In genomic region chr5:159002201-159002600, GRCh38 we compare ENCODE assay signal across 16 cellular contexts.
"Had no signal": no experiment of that assay in that cellular context is flagged by ENCODE, and none has a peak within 500 bp of the region (broad histone marks: within the 10 kb centered on the region; RNA-seq: fewer than 3 reads in every experiment).

No MANE protein-coding gene starts in this region.

- H3K4me3 Mint-ChIP-seq: activated naive CD4-positive, alpha-beta T cell treated with anti-CD3 and anti-CD28 coated beads, Interleukin-2, amount 10 ng/mL, durations not matched to agents 7 days and 5 days; stimulated activated effector memory CD8-positive, alpha-beta T cell treated with anti-CD3 and anti-CD28 coated beads, Interleukin-12 subunit alpha, Interleukin-12 subunit beta, amount 100 ng/mL, for 72 hours; T-cell had no signal

- H3K36me3 ChIP-seq: adrenal gland, colonic mucosa, tibial nerve had no signal

- H3K27me3 ChIP-seq: adrenal gland, colonic mucosa, tibial nerve had no signal

- H3K9me3 ChIP-seq: adrenal gland, colonic mucosa, tibial nerve had no signal

- H3K36me3 Mint-ChIP-seq: activated naive CD4-positive, alpha-beta T cell treated with anti-CD3 and anti-CD28 coated beads, Interleukin-2, amount 10 ng/mL, durations not matched to agents 7 days and 5 days; stimulated activated effector memory CD8-positive, alpha-beta T cell treated with anti-CD3 and anti-CD28 coated beads, Interleukin-12 subunit alpha, Interleukin-12 subunit beta, amount 100 ng/mL, for 72 hours; T-cell had no signal

- H3K4me3 ChIP-seq: adrenal gland, colonic mucosa, lung, tibial nerve had no signal

- H3K4me1 ChIP-seq: colonic mucosa had no signal

- DNase-seq: activated CD4-positive, alpha-beta T cell treated with anti-CD3 and anti-CD28 coated beads for 1 hour; activated CD4-positive, alpha-beta T cell treated with anti-CD3 and anti-CD28 coated beads, Interleukin-2, amount 50 U/mL, for 48 hours; activated naive CD4-positive, alpha-beta T cell treated with anti-CD3 and anti-CD28 coated beads, Interleukin-2, amount 10 ng/mL, durations not matched to agents 7 days and 5 days; adrenal gland; caudate nucleus; colonic mucosa; effector CD8-positive, alpha-beta T cell; foreskin melanocyte; left colon; midbrain; stimulated activated CD4-positive, alpha-beta T cell treated with anti-CD3 and anti-CD28 coated beads, Interleukin-12 subunit alpha, Interleukin-12 subunit beta, amount 100 ng/mL, for 4 hours; T-cell; T1000 had no signal

- ATAC-seq: left colon; stimulated activated effector memory CD8-positive, alpha-beta T cell treated with anti-CD3 and anti-CD28 coated beads, Interleukin-12 subunit alpha, Interleukin-12 subunit beta, amount 100 ng/mL, for 72 hours had no signal

- H3K27ac Mint-ChIP-seq: activated naive CD4-positive, alpha-beta T cell treated with anti-CD3 and anti-CD28 coated beads, Interleukin-2, amount 10 ng/mL, durations not matched to agents 7 days and 5 days; stimulated activated effector memory CD8-positive, alpha-beta T cell treated with anti-CD3 and anti-CD28 coated beads, Interleukin-12 subunit alpha, Interleukin-12 subunit beta, amount 100 ng/mL, for 72 hours had no signal

- H3K9me3 Mint-ChIP-seq: activated naive CD4-positive, alpha-beta T cell treated with anti-CD3 and anti-CD28 coated beads, Interleukin-2, amount 10 ng/mL, durations not matched to agents 7 days and 5 days; stimulated activated effector memory CD8-positive, alpha-beta T cell treated with anti-CD3 and anti-CD28 coated beads, Interleukin-12 subunit alpha, Interleukin-12 subunit beta, amount 100 ng/mL, for 72 hours; T-cell had no signal

- H3K4me1 Mint-ChIP-seq: stimulated activated effector memory CD8-positive, alpha-beta T cell treated with anti-CD3 and anti-CD28 coated beads, Interleukin-12 subunit alpha, Interleukin-12 subunit beta, amount 100 ng/mL, for 72 hours had no signal

- H3K27ac ChIP-seq: adrenal gland, colonic mucosa had no signal
